Comparison of ENCODE assay signal across 8 cellular contexts in genomic region chr16:58393138-58393504, GRCh38. TPM values are rescaled to one million over a fixed set of nuclear protein-coding genes. Genes with fewer than 3 reads are reported as not detected.
DNase-seq lines count a peak whose midpoint lies in the region; ATAC-seq and TF ChIP-seq lines count a peak whose summit lies in the region.

No MANE protein-coding gene starts in this region.

- peak; percentile 6 for ATAC-seq in activated CD8-positive, alpha-beta memory T cell treated with anti-CD3 and anti-CD28 coated beads, Interleukin-2, amount 10 ng/mL, durations not matched to agents 7 days and 5 days
- ATAC-seq in HG02852 (IDR thresholded peaks at IDR 0.05; ENCODE audit: unreplicated experiment), result peak; percentile 15

- H3K27me3 Mint-ChIP-seq in activated CD8-positive, alpha-beta memory T cell treated with anti-CD3 and anti-CD28 coated beads, Interleukin-2, amount 10 ng/mL, durations not matched to agents 7 days and 5 days, result peaks cover 4% of the 10 kb centered on the region
- peaks cover 21% of the 10 kb centered on the region for H3K27me3 Mint-ChIP-seq in nephron (ENCODE audit: low read depth)

- no peak for DNase-seq in activated CD8-positive, alpha-beta memory T cell treated with anti-CD3 and anti-CD28 coated beads, Interleukin-2, amount 10 ng/mL, durations not matched to agents 7 days and 5 days
- DNase-seq in activated CD8-positive, alpha-beta memory T cell treated with anti-CD3 and anti-CD28 coated beads for 24 hours, result no peak
- DNase-seq in RPMI7951 (ENCODE audit: low read depth) (peak; percentile 23), erythroblast (lab: John Stamatoyannopoulos, UW) (peak; percentile 50 to 73), cortex of kidney (lab: John Stamatoyannopoulos, UW) (no peak), posterior cingulate gyrus (no peak)

- H3K9me3 Mint-ChIP-seq in activated CD8-positive, alpha-beta memory T cell treated with anti-CD3 and anti-CD28 coated beads, Interleukin-2, amount 10 ng/mL, durations not matched to agents 7 days and 5 days (ENCODE audit: low read depth), result no peaks in the 10 kb centered on the region
- H3K9me3 Mint-ChIP-seq in nephron, result peaks cover 8% of the 10 kb centered on the region

- CTCF ChIA-PET in activated CD8-positive, alpha-beta memory T cell treated with anti-CD3 and anti-CD28 coated beads, Interleukin-2, amount 10 ng/mL, durations not matched to agents 7 days and 5 days (lab: Charles Lee), result interaction anchor here (0.6 to 2.1 kb wide), 8 partner anchors 22 to 394 kb away, joined by 3 to 15 read pairs (median 4); no protein-coding TSS in a partner anchor

- intact Hi-C loops in posterior cingulate gyrus (cut with DNase I), result no loop called here

- H3K4me1 Mint-ChIP-seq in activated CD8-positive, alpha-beta memory T cell treated with anti-CD3 and anti-CD28 coated beads, Interleukin-2, amount 10 ng/mL, durations not matched to agents 7 days and 5 days, result peaks cover 22% of the 10 kb centered on the region
- no peaks in the 10 kb centered on the region for H3K4me1 Mint-ChIP-seq in nephron

- H3K36me3 Mint-ChIP-seq in activated CD8-positive, alpha-beta memory T cell treated with anti-CD3 and anti-CD28 coated beads, Interleukin-2, amount 10 ng/mL, durations not matched to agents 7 days and 5 days, result peaks cover 15% of the 10 kb centered on the region
- H3K36me3 Mint-ChIP-seq in nephron (ENCODE audit: low read depth), result peaks cover 21% of the 10 kb centered on the region

- peak overlapping the region; percentile 100 for H3K4me3 Mint-ChIP-seq in activated CD8-positive, alpha-beta memory T cell treated with anti-CD3 and anti-CD28 coated beads, Interleukin-2, amount 10 ng/mL, durations not matched to agents 7 days and 5 days
- H3K4me3 Mint-ChIP-seq in nephron, result peak overlapping the region; percentile 95 to 99 (median 97)

- no peak for TF ChIP-seq POLR2A in erythroblast (IDR thresholded peaks at IDR 0.05; ENCODE audit: low read length)

- TF ChIP-seq CTCF in nephron (IDR thresholded peaks at IDR 0.05; ENCODE audit: unreplicated experiment in 3 of 3), result no peak

- H3K27ac Mint-ChIP-seq in activated CD8-positive, alpha-beta memory T cell treated with anti-CD3 and anti-CD28 coated beads, Interleukin-2, amount 10 ng/mL, durations not matched to agents 7 days and 5 days, result peak overlapping the region; percentile 100
- H3K27ac Mint-ChIP-seq in nephron, result peak overlapping the region; percentile 73 to 93 (median 87)

RNA-seq across cellular contexts. Expression of gene GINS3, which starts 0.8 kb away (rescaled TPM):
- total RNA-seq in activated CD8-positive, alpha-beta memory T cell treated with anti-CD3 and anti-CD28 coated beads, Interleukin-2, amount 10 ng/mL, durations not matched to agents 7 days and 5 days, result 10 to 100 TPM; 15.6 to 19.2 TPM
- 17.3 and 18.4 TPM in 2 replicates for total RNA-seq in RPMI7951 (2014; rRNA removed; shearing (Covaris generic))

Comparison
In these comparisons a context has a peak if more than half of its experiments do, and no peak if none do; other contexts are left out.
1. DNase-seq: peak in RPMI7951 (single experiment) and erythroblast (2 of 2); none in activated CD8-positive, alpha-beta memory T cell treated with anti-CD3 and anti-CD28 coated beads, Interleukin-2, amount 10 ng/mL, durations not matched to agents 7 days and 5 days (single experiment), activated CD8-positive, alpha-beta memory T cell treated with anti-CD3 and anti-CD28 coated beads for 24 hours (single experiment), cortex of kidney (single experiment) and posterior cingulate gyrus (0 of 10).